22 cellular contexts compared by ENCODE assay signal in the genomic region with DNA sequence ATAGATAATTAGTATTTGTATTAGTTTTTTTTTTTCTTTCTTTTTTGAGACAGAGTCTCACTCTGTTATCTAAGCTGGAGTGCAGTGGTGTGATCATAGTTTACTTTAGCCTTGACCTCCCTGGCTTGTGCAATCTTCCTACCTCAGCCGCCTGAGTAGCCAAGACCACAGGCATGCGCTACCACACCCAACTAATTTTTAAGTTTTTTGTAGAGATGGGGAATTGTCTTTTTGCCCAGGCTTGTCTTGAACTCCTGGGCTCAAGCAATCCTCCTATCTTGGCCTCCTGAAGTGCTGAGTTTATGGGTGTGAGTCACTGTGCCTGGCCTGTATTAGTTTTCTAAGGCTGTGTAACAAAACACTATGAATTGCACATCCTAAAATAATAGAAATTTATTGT. TPM values are rescaled to one million over a fixed set of nuclear protein-coding genes. Genes with fewer than 3 reads are reported as not detected.
DNase-seq lines count a peak whose midpoint lies in the region; ATAC-seq, FAIRE-seq and TF ChIP-seq lines count a peak whose summit lies in the region.
"Had no signal": no experiment of that assay in that cellular context is flagged by ENCODE, and none has a peak within 500 bp of the region (broad histone marks: within the 10 kb centered on the region; RNA-seq: fewer than 3 reads in every experiment).

No MANE protein-coding gene starts in this region.

- WGBS in liver, result 35% methylated on average over 2 of the region's 2 CpGs

- H3K27me3 Mint-ChIP-seq in activated T-cell treated with anti-CD3 and anti-CD28 coated beads, Interleukin-2, amount 50 U/mL, for 4 hours (ENCODE audit: low read depth), result no peaks in the 10 kb centered on the region
- H3K27me3 Mint-ChIP-seq: stimulated activated memory B cell treated with anti-CD40 and anti-IgM and Interleukin-4, amounts not matched to agents 10 μg/mL and 1 μg/mL and 100 μg/mL, for 72 hours had no signal

- no peak for FAIRE-seq in bronchial epithelial cell (lab: Jason Lieb, UNC)
- FAIRE-seq: GM19239 had no signal

- TF ChIP-seq CTCF in bronchial epithelial cell (IDR thresholded peaks at IDR 0.05; ENCODE audit: insufficient read depth, low read length, severe bottlenecking) (no peak), liver (IDR thresholded peaks at IDR 0.05; ENCODE audit: low read depth, low read length, missing input control) (no peak)

- H3K27ac ChIP-seq in liver (ENCODE audit: low read depth in 1 of 2, low read length in 2 of 2), result no peak overlapping the region
- H3K27ac ChIP-seq: C4-2B, cardiac muscle cell had no signal

- H3K4me3 ChIP-seq in bronchial epithelial cell (ENCODE audit: low read depth, low read length) (no peak overlapping the region), liver (ENCODE audit: low read depth in 1 of 3, low read length in 3 of 3) (no peak overlapping the region)
- H3K4me3 ChIP-seq: cardiac muscle cell had no signal

- DNase-seq in ELR (ENCODE audit: low read depth) (peak; percentile 44), NCI-H226 (peak; percentile 88), bronchial epithelial cell (ENCODE audit: low read depth) (peak; percentile 88), AG08396 (ENCODE audit: low spot score) (no peak), NCI-H1694 treated with DMSO at 0.1 percent for 48 hours (lab: John Stamatoyannopoulos, UW) (no peak)
- DNase-seq in activated T-cell treated with anti-CD3 and anti-CD28 coated beads, Interleukin-2, amount 50 U/mL, for 4 hours, result no peak
- DNase-seq: activated CD4-positive, alpha-beta T cell treated with anti-CD3 and anti-CD28 coated beads, Interleukin-2, amount 50 U/mL, for 4 hours; activated effector memory CD4-positive, alpha-beta T cell treated with anti-CD3 and anti-CD28 coated beads, Interleukin-2, amount 50 U/mL, for 16 hours; endodermal cell; GDM1; hypothalamus; NCI-H2081; NCI-H748 treated with DMSO at 0.1 percent for 48 hours; T-helper 9 cell had no signal

- no peaks in the 10 kb centered on the region for H3K27me3 ChIP-seq in bronchial epithelial cell (ENCODE audit: control insufficient read depth, insufficient read depth, low read length)
- H3K27me3 ChIP-seq in liver (ENCODE audit: control insufficient read depth in 4 of 4, insufficient read depth in 4 of 4, low read length in 3 of 4), result no peaks in the 10 kb centered on the region
- H3K27me3 ChIP-seq: cardiac muscle cell had no signal

- no peaks in the 10 kb centered on the region for H3K36me3 Mint-ChIP-seq in activated T-cell treated with anti-CD3 and anti-CD28 coated beads, Interleukin-2, amount 50 U/mL, for 4 hours (ENCODE audit: insufficient read depth)
- H3K36me3 Mint-ChIP-seq: stimulated activated memory B cell treated with anti-CD40 and anti-IgM and Interleukin-4, amounts not matched to agents 10 μg/mL and 1 μg/mL and 100 μg/mL, for 72 hours had no signal

- TF ChIP-seq RAD21 in liver (IDR thresholded peaks at IDR 0.05), result no peak

- H3K9me3 Mint-ChIP-seq in activated T-cell treated with anti-CD3 and anti-CD28 coated beads, Interleukin-2, amount 50 U/mL, for 4 hours, result no peaks in the 10 kb centered on the region
- H3K9me3 Mint-ChIP-seq: endodermal cell; nephron; stimulated activated memory B cell treated with anti-CD40 and anti-IgM and Interleukin-4, amounts not matched to agents 10 μg/mL and 1 μg/mL and 100 μg/mL, for 72 hours had no signal

- no peak overlapping the region for H3K9ac ChIP-seq in liver (ENCODE audit: low read depth in 1 of 2, low read length in 2 of 2)

- no peaks in the 10 kb centered on the region for H3K4me1 Mint-ChIP-seq in activated T-cell treated with anti-CD3 and anti-CD28 coated beads, Interleukin-2, amount 50 U/mL, for 4 hours (ENCODE audit: low read depth)
- H3K4me1 Mint-ChIP-seq: endodermal cell; nephron; stimulated activated memory B cell treated with anti-CD40 and anti-IgM and Interleukin-4, amounts not matched to agents 10 μg/mL and 1 μg/mL and 100 μg/mL, for 72 hours had no signal

- no peaks in the 10 kb centered on the region for H3K9me3 ChIP-seq in liver (ENCODE audit: control insufficient read depth in 4 of 4, low read length in 3 of 4)

- H3K36me3 ChIP-seq in bronchial epithelial cell (ENCODE audit: control insufficient read depth, insufficient read depth, low read length) (no peaks in the 10 kb centered on the region), liver (ENCODE audit: control insufficient read depth in 4 of 4, insufficient read depth in 3 of 4, low read depth in 1 of 4, low read length in 3 of 4) (no peaks in the 10 kb centered on the region)
- H3K36me3 ChIP-seq: cardiac muscle cell had no signal

- no peak overlapping the region for H3K4me3 Mint-ChIP-seq in activated T-cell treated with anti-CD3 and anti-CD28 coated beads, Interleukin-2, amount 50 U/mL, for 4 hours
- H3K4me3 Mint-ChIP-seq: endodermal cell; nephron; stimulated activated memory B cell treated with anti-CD40 and anti-IgM and Interleukin-4, amounts not matched to agents 10 μg/mL and 1 μg/mL and 100 μg/mL, for 72 hours had no signal

- H3K4me1 ChIP-seq in liver (ENCODE audit: control insufficient read depth in 4 of 4, insufficient read depth in 4 of 4, low read length in 3 of 4), result peaks cover 0 to 3% (median 0%) of the 10 kb centered on the region in 4 donors

- ATAC-seq in activated T-cell treated with anti-CD3 and anti-CD28 coated beads, Interleukin-2, amount 50 U/mL, for 4 hours, result no peak
- no peak for ATAC-seq in HG02571 (IDR thresholded peaks at IDR 0.05; ENCODE audit: unreplicated experiment)
- ATAC-seq: Right ventricle myocardium inferior; stimulated activated memory B cell treated with anti-CD40 and anti-IgM and Interleukin-4, amounts not matched to agents 10 μg/mL and 1 μg/mL and 100 μg/mL, for 72 hours had no signal

TF ChIP-seq in liver, 16 proteins besides CTCF, POLR2A, EP300 and RAD21:
- TF ChIP-seq EGR1 (IDR thresholded peaks at IDR 0.05; ENCODE audit: low read depth in 2 of 2) (no peak), HNF4G (IDR thresholded peaks at IDR 0.05) (no peak), GABPA (IDR thresholded peaks at IDR 0.05 in 1 of 2, conservative IDR thresholded peaks at IDR 0.05 in 1 of 2) (no peak), FOXA1 (IDR thresholded peaks at IDR 0.05) (no peak), RXRA (IDR thresholded peaks at IDR 0.05) (peak; percentile 51 to 54), FOXA2 (IDR thresholded peaks at IDR 0.05) (peak; percentile 10), YY1 (IDR thresholded peaks at IDR 0.05) (no peak), TAF1 (conservative IDR thresholded peaks at IDR 0.05) (no peak), HNF4A (conservative IDR thresholded peaks at IDR 0.05) (peak; percentile 44 to 48), JUND (IDR thresholded peaks at IDR 0.05) (peak in 1 of 2 donors; percentile 19), SP1 (IDR thresholded peaks at IDR 0.05) (no peak), NR2F2 (IDR thresholded peaks at IDR 0.05) (peak; percentile 46)
- TF ChIP-seq, protein P1, sequence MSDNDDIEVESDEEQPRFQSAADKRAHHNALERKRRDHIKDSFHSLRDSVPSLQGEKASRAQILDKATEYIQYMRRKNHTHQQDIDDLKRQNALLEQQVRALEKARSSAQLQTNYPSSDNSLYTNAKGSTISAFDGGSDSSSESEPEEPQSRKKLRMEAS (IDR thresholded peaks at IDR 0.05), result peak; percentile 20
- TF ChIP-seq, protein P2, sequence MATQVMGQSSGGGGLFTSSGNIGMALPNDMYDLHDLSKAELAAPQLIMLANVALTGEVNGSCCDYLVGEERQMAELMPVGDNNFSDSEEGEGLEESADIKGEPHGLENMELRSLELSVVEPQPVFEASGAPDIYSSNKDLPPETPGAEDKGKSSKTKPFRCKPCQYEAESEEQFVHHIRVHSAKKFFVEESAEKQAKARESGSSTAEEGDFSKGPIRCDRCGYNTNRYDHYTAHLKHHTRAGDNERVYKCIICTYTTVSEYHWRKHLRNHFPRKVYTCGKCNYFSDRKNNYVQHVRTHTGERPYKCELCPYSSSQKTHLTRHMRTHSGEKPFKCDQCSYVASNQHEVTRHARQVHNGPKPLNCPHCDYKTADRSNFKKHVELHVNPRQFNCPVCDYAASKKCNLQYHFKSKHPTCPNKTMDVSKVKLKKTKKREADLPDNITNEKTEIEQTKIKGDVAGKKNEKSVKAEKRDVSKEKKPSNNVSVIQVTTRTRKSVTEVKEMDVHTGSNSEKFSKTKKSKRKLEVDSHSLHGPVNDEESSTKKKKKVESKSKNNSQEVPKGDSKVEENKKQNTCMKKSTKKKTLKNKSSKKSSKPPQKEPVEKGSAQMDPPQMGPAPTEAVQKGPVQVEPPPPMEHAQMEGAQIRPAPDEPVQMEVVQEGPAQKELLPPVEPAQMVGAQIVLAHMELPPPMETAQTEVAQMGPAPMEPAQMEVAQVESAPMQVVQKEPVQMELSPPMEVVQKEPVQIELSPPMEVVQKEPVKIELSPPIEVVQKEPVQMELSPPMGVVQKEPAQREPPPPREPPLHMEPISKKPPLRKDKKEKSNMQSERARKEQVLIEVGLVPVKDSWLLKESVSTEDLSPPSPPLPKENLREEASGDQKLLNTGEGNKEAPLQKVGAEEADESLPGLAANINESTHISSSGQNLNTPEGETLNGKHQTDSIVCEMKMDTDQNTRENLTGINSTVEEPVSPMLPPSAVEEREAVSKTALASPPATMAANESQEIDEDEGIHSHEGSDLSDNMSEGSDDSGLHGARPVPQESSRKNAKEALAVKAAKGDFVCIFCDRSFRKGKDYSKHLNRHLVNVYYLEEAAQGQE (IDR thresholded peaks at IDR 0.05), result no peak
- TF ChIP-seq, protein P3, sequence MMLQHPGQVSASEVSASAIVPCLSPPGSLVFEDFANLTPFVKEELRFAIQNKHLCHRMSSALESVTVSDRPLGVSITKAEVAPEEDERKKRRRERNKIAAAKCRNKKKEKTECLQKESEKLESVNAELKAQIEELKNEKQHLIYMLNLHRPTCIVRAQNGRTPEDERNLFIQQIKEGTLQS (IDR thresholded peaks at IDR 0.05), result no peak
- TF ChIP-seq, protein P4, sequence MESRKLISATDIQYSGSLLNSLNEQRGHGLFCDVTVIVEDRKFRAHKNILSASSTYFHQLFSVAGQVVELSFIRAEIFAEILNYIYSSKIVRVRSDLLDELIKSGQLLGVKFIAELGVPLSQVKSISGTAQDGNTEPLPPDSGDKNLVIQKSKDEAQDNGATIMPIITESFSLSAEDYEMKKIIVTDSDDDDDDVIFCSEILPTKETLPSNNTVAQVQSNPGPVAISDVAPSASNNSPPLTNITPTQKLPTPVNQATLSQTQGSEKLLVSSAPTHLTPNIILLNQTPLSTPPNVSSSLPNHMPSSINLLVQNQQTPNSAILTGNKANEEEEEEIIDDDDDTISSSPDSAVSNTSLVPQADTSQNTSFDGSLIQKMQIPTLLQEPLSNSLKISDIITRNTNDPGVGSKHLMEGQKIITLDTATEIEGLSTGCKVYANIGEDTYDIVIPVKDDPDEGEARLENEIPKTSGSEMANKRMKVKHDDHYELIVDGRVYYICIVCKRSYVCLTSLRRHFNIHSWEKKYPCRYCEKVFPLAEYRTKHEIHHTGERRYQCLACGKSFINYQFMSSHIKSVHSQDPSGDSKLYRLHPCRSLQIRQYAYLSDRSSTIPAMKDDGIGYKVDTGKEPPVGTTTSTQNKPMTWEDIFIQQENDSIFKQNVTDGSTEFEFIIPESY (IDR thresholded peaks at IDR 0.05), result no peak

RNA-seq across cellular contexts. Expression of a gene that starts 58.3 kb away (rescaled TPM):
- total RNA-seq in bronchial epithelial cell (0.26 and 0.51 TPM in 2 replicates), liver (under 1 TPM; 0.08 to 0.14 TPM)
- not detected for polyA plus RNA-seq in liver
- under 1 TPM; 0.28 to 0.45 (median 0.41) TPM for total RNA-seq in activated T-cell treated with anti-CD3 and anti-CD28 coated beads, Interleukin-2, amount 50 U/mL, for 4 hours
- polyA plus RNA-seq: cardiac muscle cell had no signal

Comparison
In these comparisons a context has a peak if more than half of its experiments do, and no peak if none do; other contexts are left out.
1. DNase-seq: peak in ELR (single experiment), NCI-H226 (single experiment) and bronchial epithelial cell (single experiment); none in AG08396 (single experiment), activated T-cell treated with anti-CD3 and anti-CD28 coated beads, Interleukin-2, amount 50 U/mL, for 4 hours (single experiment) and NCI-H1694 treated with DMSO at 0.1 percent for 48 hours (single experiment).